Comparison of ENCODE assay signal across 12 cellular contexts in genomic region chr7:107917770-107918651, GRCh38.
DNase-seq lines count a peak whose midpoint lies in the region; ATAC-seq lines count a peak whose summit lies in the region.
"Had no signal": no experiment of that assay in that cellular context is flagged by ENCODE, and none has a peak within 500 bp of the region (broad histone marks: within the 10 kb centered on the region; RNA-seq: fewer than 3 reads in every experiment).

No MANE protein-coding gene starts in this region.

- DNase-seq in SK-N-MC (ENCODE audit: low read depth, low spot score), result no peak
- DNase-seq in amniotic stem cell (lab: John Stamatoyannopoulos, UW), result no peak
- DNase-seq in activated effector memory CD4-positive, alpha-beta T cell treated with Interleukin-2 at 50 U/mL for 16 hours, result no peak
- DNase-seq in epidermal melanocyte (ENCODE audit: insufficient read length, low spot score), result no peak
- DNase-seq in effector CD8-positive, alpha-beta T cell (lab: John Stamatoyannopoulos, UW), result no peak
- DNase-seq: amygdala; CD4-positive, alpha-beta T cell; KBM-7; NCI-H748 treated with DMSO at 0.1 percent for 48 hours had no signal

- peak overlapping the region; percentile 17; the same call in 1 of the 2 replicates for H3K4me3 ChIP-seq in GM08714 (ENCODE audit: low read length)
- no peak overlapping the region for H3K4me3 ChIP-seq in SK-N-MC

- H3K36me3 ChIP-seq in SK-N-MC (ENCODE audit: insufficient read depth, low read length), result peaks cover 94% of the 10 kb centered on the region

- no peaks in the 10 kb centered on the region for H3K9me3 ChIP-seq in SK-N-MC (ENCODE audit: low read depth, low read length)

- peak; percentile 70 for ATAC-seq in GM19351 (IDR thresholded peaks at IDR 0.05; ENCODE audit: unreplicated experiment)
- ATAC-seq in HG02885 (IDR thresholded peaks at IDR 0.05; ENCODE audit: poor library complexity, unreplicated experiment), result peak; percentile 70

- H3K27ac ChIP-seq in SK-N-MC, result peak overlapping the region; percentile 35

- H3K9ac ChIP-seq in SK-N-MC (ENCODE audit: insufficient read length), result no peak overlapping the region
